ENCODE assay signal across 8 cellular contexts in genomic region chr11:65505434-65506315, GRCh38. TPM values are rescaled to one million over a fixed set of nuclear protein-coding genes. Genes with fewer than 3 reads are reported as not detected.
A peak's percentile ranks its signal among the peaks of the same experiment; 100 is the strongest.
DNase-seq lines count a peak whose midpoint lies in the region; ATAC-seq and TF ChIP-seq lines count a peak whose summit lies in the region.

No MANE protein-coding gene starts in this region.

- no peak for ATAC-seq in aorta (ENCODE audit: low FRiP score)
- no peak for ATAC-seq in HG03354 (IDR thresholded peaks at IDR 0.05; ENCODE audit: poor library complexity, severe bottlenecking, unreplicated experiment)
- ATAC-seq in effector memory CD8-positive, alpha-beta T cell (replicated peaks), result no peak

- in situ Hi-C loops in ACHN (cut with HindIII; ENCODE audit: low pct_ligation_motif_present, low pct_unique_long_range_greater_than_20kb, low sequenced_read_pairs), result no loop called here
- in situ Hi-C loops in astrocyte of the spinal cord (cut with HindIII; ENCODE audit: low sequenced_read_pairs), result no loop called here

- H3K9me3 ChIP-seq in aorta (ENCODE audit: control insufficient read depth, low read length), result no peaks in the 10 kb centered on the region

- no peak for TF ChIP-seq CTCF in HFFc6 (IDR thresholded peaks at IDR 0.05)
- no peak for TF ChIP-seq CTCF in astrocyte of the spinal cord (IDR thresholded peaks at IDR 0.05; ENCODE audit: low read depth, low read length)

- H3K4me1 ChIP-seq in aorta (ENCODE audit: control insufficient read depth in 1 of 2, insufficient read depth in 2 of 2, low read length in 2 of 2), result peaks cover 0 to 2% of the 10 kb centered on the region in 2 donors

- peak overlapping the region; percentile 58 to 80 for H3K27ac ChIP-seq in aorta (ENCODE audit: low read depth in 1 of 2, low read length in 2 of 2)

- peaks cover 56% of the 10 kb centered on the region for H3K4me1 Mint-ChIP-seq in HFFc6 (ENCODE audit: low read depth)
- peaks cover 54 to 61% of the 10 kb centered on the region in 2 donors for H3K4me1 Mint-ChIP-seq in effector memory CD8-positive, alpha-beta T cell (ENCODE audit: low read depth in 2 of 2)

- no peak overlapping the region for H3K27ac Mint-ChIP-seq in HFFc6
- H3K27ac Mint-ChIP-seq in effector memory CD8-positive, alpha-beta T cell, result peak overlapping the region in 1 of 2 donors; percentile 84

- intact Hi-C loops in aorta (cut with DNase I), result loop anchor here (2.0 to 5.0 kb wide), 2 partner anchors 33 to 79 kb away; no protein-coding TSS in a partner anchor

- H3K36me3 Mint-ChIP-seq in HFFc6 (ENCODE audit: low read depth), result peaks cover 48% of the 10 kb centered on the region
- H3K36me3 Mint-ChIP-seq in effector memory CD8-positive, alpha-beta T cell (ENCODE audit: insufficient read depth), result peaks cover 7% of the 10 kb centered on the region

- H3K27me3 Mint-ChIP-seq in HFFc6 (ENCODE audit: insufficient read depth), result peaks cover 72% of the 10 kb centered on the region
- no peaks in the 10 kb centered on the region for H3K27me3 Mint-ChIP-seq in effector memory CD8-positive, alpha-beta T cell

- peak; percentile 20 for DNase-seq in ACHN
- DNase-seq in HFFc6, result peak; percentile 53
- peak; percentile 63 for DNase-seq in astrocyte of the spinal cord (ENCODE audit: low read depth, low spot score)
- DNase-seq in lung microvascular endothelial cell (ENCODE audit: low read depth in 2 of 2), result peak; percentile 27 to 31
- DNase-seq in aorta, result peak; percentile 50 to 69
- no peak for DNase-seq in effector memory CD8-positive, alpha-beta T cell
- DNase-seq in GF-D8 (lab: John Stamatoyannopoulos, UW), result no peak

- H3K9me3 Mint-ChIP-seq in HFFc6, result peaks cover 66% of the 10 kb centered on the region
- no peaks in the 10 kb centered on the region for H3K9me3 Mint-ChIP-seq in effector memory CD8-positive, alpha-beta T cell

- H3K4me3 Mint-ChIP-seq in HFFc6, result no peak overlapping the region
- no peak overlapping the region for H3K4me3 Mint-ChIP-seq in effector memory CD8-positive, alpha-beta T cell

- no peaks in the 10 kb centered on the region for H3K27me3 ChIP-seq in aorta (ENCODE audit: control insufficient read depth in 1 of 2, insufficient read depth in 2 of 2, low read length in 1 of 2)

- peak overlapping the region; percentile 91 for H3K4me3 ChIP-seq in astrocyte of the spinal cord (ENCODE audit: low read depth, low read length)
- peak overlapping the region; percentile 95 to 100 for H3K4me3 ChIP-seq in aorta (ENCODE audit: low read length in 2 of 2)

- WGBS in aorta, 2 donors, result 2 to 3% methylated on average over 13 of the region's 13 CpGs

- H3K36me3 ChIP-seq in aorta (ENCODE audit: control insufficient read depth in 1 of 2, insufficient read depth in 2 of 2, low read length in 1 of 2), result peaks cover 14 to 15% of the 10 kb centered on the region in 2 donors

RNA-seq across cellular contexts. Expression of gene MALAT1, which starts 6.8 kb away (rescaled TPM):
- 1,000 to 10,000 TPM; 3,136 to 4,087 (median 3,570) TPM for total RNA-seq in HFFc6 (2021; fragmentation: NEBNext Ultra II Directional; extraction: Animal tissue kit (Norgen Biotek cat#: 25700))
- total RNA-seq in lung microvascular endothelial cell (1,818 and 2,739 TPM in 2 replicates), aorta (over 10,000 TPM; 16,103 to 18,225 TPM)
- polyA plus RNA-seq in aorta, result 100 to 1,000 TPM; 228 to 370 TPM

RNA-seq across cellular contexts. Expression of gene SCYL1, which starts 19.2 kb away (rescaled TPM):
- total RNA-seq in HFFc6 (2021; fragmentation: NEBNext Ultra II Directional; extraction: Animal tissue kit (Norgen Biotek cat#: 25700)), result 100 to 1,000 TPM; 120 to 137 (median 126) TPM
- total RNA-seq in lung microvascular endothelial cell (36.6 and 46.6 TPM in 2 replicates), aorta (10 to 100 TPM; 74.0 to 74.4 TPM)
- polyA plus RNA-seq in aorta, result 10 to 100 TPM; 31.3 to 98.9 TPM

RNA-seq across cellular contexts. Expression of gene LTBP3, which starts 52.5 kb away (rescaled TPM):
- total RNA-seq in HFFc6 (2021; fragmentation: NEBNext Ultra II Directional; extraction: Animal tissue kit (Norgen Biotek cat#: 25700)), result 10 to 100 TPM; 64.0 to 78.1 (median 66.0) TPM
- total RNA-seq in lung microvascular endothelial cell (20.5 and 23.0 TPM in 2 replicates), aorta (100 to 1,000 TPM; 280 to 473 TPM)
- 100 to 1,000 TPM in 1 of 2 donors, 10 to 100 TPM in 1; 40.1 to 467 TPM for polyA plus RNA-seq in aorta

Comparison
In these comparisons a context has a peak if more than half of its experiments do, and no peak if none do; other contexts are left out.
1. DNase-seq: peak in ACHN (single experiment), HFFc6 (single experiment), astrocyte of the spinal cord (single experiment), lung microvascular endothelial cell (2 of 2) and aorta (2 of 2); none in effector memory CD8-positive, alpha-beta T cell (0 of 3) and GF-D8 (single experiment).